3 cellular contexts compared by ENCODE assay signal in the genomic region with DNA sequence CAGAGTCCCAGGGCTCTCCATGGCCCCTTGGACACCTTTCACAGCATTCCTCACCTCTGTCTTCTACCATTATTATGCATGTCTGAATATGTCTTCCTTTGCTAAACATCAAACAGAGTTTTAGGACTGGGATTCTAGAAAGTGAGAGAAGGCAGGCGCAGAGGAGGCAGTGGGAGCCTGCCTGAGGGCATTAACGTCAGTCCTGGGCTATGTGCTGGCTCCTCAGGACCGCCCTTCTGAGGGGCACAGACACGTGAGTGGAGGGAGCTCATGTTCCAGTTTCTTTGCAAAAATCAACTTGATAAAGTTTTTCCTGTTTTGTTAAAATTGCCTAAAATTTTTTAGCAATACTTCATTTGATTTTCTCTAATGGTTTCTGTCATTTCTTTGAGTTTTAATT.
TF ChIP-seq lines count a peak whose summit lies in the region.

No MANE protein-coding gene starts in this region.

TF ChIP-seq in SK-N-SH, 30 proteins besides CTCF, POLR2A, EP300 and RAD21 (continues in another document):
- TF ChIP-seq NRF1 (IDR thresholded peaks at IDR 0.05; ENCODE audit: low read depth, low read length) (no peak), TEAD4 (IDR thresholded peaks at IDR 0.05; ENCODE audit: borderline replicate concordance, insufficient read depth) (no peak), TAF1 (IDR thresholded peaks at IDR 0.05; ENCODE audit: borderline replicate concordance, low read depth, low read length) (no peak), RXRA (IDR thresholded peaks at IDR 0.05; ENCODE audit: borderline replicate concordance, low read depth) (no peak), YY1 (IDR thresholded peaks at IDR 0.05; ENCODE audit: low read depth) (no peak), GABPA (IDR thresholded peaks at IDR 0.05; ENCODE audit: low read depth) (no peak), GATA2 (CRISPR knock-in tag; IDR thresholded peaks at IDR 0.05) (no peak), ELF1 (IDR thresholded peaks at IDR 0.05) (no peak), TCF12 (IDR thresholded peaks at IDR 0.05) (no peak), FOXJ3 (CRISPR knock-in tag; IDR thresholded peaks at IDR 0.05) (no peak), FOXM1 (IDR thresholded peaks at IDR 0.05; ENCODE audit: low read depth) (no peak), FOSL2 (IDR thresholded peaks at IDR 0.05; ENCODE audit: borderline replicate concordance, low read depth) (no peak)
- TF ChIP-seq, protein P1, sequence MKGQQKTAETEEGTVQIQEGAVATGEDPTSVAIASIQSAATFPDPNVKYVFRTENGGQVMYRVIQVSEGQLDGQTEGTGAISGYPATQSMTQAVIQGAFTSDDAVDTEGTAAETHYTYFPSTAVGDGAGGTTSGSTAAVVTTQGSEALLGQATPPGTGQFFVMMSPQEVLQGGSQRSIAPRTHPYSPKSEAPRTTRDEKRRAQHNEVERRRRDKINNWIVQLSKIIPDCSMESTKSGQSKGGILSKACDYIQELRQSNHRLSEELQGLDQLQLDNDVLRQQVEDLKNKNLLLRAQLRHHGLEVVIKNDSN (IDR thresholded peaks at IDR 0.05; ENCODE audit: borderline replicate concordance, low read depth): no peak
- TF ChIP-seq, protein P2, sequence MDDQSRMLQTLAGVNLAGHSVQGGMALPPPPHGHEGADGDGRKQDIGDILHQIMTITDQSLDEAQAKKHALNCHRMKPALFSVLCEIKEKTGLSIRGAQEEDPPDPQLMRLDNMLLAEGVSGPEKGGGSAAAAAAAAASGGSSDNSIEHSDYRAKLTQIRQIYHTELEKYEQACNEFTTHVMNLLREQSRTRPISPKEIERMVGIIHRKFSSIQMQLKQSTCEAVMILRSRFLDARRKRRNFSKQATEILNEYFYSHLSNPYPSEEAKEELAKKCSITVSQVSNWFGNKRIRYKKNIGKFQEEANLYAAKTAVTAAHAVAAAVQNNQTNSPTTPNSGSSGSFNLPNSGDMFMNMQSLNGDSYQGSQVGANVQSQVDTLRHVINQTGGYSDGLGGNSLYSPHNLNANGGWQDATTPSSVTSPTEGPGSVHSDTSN (IDR thresholded peaks at IDR 0.05): no peak
- TF ChIP-seq, protein P3, sequence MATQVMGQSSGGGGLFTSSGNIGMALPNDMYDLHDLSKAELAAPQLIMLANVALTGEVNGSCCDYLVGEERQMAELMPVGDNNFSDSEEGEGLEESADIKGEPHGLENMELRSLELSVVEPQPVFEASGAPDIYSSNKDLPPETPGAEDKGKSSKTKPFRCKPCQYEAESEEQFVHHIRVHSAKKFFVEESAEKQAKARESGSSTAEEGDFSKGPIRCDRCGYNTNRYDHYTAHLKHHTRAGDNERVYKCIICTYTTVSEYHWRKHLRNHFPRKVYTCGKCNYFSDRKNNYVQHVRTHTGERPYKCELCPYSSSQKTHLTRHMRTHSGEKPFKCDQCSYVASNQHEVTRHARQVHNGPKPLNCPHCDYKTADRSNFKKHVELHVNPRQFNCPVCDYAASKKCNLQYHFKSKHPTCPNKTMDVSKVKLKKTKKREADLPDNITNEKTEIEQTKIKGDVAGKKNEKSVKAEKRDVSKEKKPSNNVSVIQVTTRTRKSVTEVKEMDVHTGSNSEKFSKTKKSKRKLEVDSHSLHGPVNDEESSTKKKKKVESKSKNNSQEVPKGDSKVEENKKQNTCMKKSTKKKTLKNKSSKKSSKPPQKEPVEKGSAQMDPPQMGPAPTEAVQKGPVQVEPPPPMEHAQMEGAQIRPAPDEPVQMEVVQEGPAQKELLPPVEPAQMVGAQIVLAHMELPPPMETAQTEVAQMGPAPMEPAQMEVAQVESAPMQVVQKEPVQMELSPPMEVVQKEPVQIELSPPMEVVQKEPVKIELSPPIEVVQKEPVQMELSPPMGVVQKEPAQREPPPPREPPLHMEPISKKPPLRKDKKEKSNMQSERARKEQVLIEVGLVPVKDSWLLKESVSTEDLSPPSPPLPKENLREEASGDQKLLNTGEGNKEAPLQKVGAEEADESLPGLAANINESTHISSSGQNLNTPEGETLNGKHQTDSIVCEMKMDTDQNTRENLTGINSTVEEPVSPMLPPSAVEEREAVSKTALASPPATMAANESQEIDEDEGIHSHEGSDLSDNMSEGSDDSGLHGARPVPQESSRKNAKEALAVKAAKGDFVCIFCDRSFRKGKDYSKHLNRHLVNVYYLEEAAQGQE (IDR thresholded peaks at IDR 0.05; ENCODE audit: low read depth, low read length): no peak

TF ChIP-seq in SK-N-SH treated with all-trans-retinoic acid at 6 μM for 48 hours, 23 proteins besides CTCF, POLR2A, EP300 and RAD21 (continues in another document):
- TF ChIP-seq, protein P4, sequence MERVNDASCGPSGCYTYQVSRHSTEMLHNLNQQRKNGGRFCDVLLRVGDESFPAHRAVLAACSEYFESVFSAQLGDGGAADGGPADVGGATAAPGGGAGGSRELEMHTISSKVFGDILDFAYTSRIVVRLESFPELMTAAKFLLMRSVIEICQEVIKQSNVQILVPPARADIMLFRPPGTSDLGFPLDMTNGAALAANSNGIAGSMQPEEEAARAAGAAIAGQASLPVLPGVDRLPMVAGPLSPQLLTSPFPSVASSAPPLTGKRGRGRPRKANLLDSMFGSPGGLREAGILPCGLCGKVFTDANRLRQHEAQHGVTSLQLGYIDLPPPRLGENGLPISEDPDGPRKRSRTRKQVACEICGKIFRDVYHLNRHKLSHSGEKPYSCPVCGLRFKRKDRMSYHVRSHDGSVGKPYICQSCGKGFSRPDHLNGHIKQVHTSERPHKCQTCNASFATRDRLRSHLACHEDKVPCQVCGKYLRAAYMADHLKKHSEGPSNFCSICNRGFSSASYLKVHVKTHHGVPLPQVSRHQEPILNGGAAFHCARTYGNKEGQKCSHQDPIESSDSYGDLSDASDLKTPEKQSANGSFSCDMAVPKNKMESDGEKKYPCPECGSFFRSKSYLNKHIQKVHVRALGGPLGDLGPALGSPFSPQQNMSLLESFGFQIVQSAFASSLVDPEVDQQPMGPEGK (CRISPR knock-in tag; IDR thresholded peaks at IDR 0.05; ENCODE audit: borderline replicate concordance): no peak
- TF ChIP-seq ESRRG (CRISPR knock-in tag; IDR thresholded peaks at IDR 0.05): no peak
- TF ChIP-seq ARNTL (CRISPR knock-in tag; IDR thresholded peaks at IDR 0.05; ENCODE audit: borderline replicate concordance, low read depth): no peak
- TF ChIP-seq ZC3H10 (CRISPR knock-in tag; IDR thresholded peaks at IDR 0.05): no peak
- no peak for TF ChIP-seq ZNF8 (CRISPR knock-in tag; IDR thresholded peaks at IDR 0.05)
- TF ChIP-seq SNAI2 (CRISPR knock-in tag; IDR thresholded peaks at IDR 0.05): no peak
- TF ChIP-seq ZFP3 (CRISPR knock-in tag; IDR thresholded peaks at IDR 0.05): no peak
- TF ChIP-seq ISL1 (CRISPR knock-in tag; IDR thresholded peaks at IDR 0.05): no peak
- TF ChIP-seq ZNF565 (CRISPR knock-in tag; conservative IDR thresholded peaks at IDR 0.05; ENCODE audit: low read depth): no peak
- TF ChIP-seq, protein P5, sequence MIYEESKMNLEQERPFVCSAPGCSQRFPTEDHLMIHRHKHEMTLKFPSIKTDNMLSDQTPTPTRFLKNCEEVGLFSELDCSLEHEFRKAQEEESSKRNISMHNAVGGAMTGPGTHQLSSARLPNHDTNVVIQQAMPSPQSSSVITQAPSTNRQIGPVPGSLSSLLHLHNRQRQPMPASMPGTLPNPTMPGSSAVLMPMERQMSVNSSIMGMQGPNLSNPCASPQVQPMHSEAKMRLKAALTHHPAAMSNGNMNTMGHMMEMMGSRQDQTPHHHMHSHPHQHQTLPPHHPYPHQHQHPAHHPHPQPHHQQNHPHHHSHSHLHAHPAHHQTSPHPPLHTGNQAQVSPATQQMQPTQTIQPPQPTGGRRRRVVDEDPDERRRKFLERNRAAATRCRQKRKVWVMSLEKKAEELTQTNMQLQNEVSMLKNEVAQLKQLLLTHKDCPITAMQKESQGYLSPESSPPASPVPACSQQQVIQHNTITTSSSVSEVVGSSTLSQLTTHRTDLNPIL (CRISPR knock-in tag; IDR thresholded peaks at IDR 0.05; ENCODE audit: low read depth): no peak
- TF ChIP-seq, protein P6, sequence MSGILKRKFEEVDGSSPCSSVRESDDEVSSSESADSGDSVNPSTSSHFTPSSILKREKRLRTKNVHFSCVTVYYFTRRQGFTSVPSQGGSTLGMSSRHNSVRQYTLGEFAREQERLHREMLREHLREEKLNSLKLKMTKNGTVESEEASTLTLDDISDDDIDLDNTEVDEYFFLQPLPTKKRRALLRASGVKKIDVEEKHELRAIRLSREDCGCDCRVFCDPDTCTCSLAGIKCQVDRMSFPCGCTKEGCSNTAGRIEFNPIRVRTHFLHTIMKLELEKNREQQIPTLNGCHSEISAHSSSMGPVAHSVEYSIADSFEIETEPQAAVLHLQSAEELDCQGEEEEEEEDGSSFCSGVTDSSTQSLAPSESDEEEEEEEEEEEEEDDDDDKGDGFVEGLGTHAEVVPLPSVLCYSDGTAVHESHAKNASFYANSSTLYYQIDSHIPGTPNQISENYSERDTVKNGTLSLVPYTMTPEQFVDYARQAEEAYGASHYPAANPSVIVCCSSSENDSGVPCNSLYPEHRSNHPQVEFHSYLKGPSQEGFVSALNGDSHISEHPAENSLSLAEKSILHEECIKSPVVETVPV (CRISPR knock-in tag; IDR thresholded peaks at IDR 0.05): no peak
- TF ChIP-seq BACH2 (CRISPR knock-in tag; IDR thresholded peaks at IDR 0.05; ENCODE audit: borderline replicate concordance): no peak
- no peak for TF ChIP-seq PPARA (CRISPR knock-in tag; IDR thresholded peaks at IDR 0.05; ENCODE audit: borderline replicate concordance)
- TF ChIP-seq, protein P7, sequence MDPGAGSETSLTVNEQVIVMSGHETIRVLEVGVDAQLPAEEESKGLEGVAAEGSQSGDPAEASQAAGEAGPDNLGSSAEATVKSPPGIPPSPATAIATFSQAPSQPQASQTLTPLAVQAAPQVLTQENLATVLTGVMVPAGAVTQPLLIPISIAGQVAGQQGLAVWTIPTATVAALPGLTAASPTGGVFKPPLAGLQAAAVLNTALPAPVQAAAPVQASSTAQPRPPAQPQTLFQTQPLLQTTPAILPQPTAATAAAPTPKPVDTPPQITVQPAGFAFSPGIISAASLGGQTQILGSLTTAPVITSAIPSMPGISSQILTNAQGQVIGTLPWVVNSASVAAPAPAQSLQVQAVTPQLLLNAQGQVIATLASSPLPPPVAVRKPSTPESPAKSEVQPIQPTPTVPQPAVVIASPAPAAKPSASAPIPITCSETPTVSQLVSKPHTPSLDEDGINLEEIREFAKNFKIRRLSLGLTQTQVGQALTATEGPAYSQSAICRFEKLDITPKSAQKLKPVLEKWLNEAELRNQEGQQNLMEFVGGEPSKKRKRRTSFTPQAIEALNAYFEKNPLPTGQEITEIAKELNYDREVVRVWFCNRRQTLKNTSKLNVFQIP (CRISPR knock-in tag; IDR thresholded peaks at IDR 0.05; ENCODE audit: borderline replicate concordance, low read depth): no peak

TF ChIP-seq in K562, 482 proteins besides CTCF, POLR2A, EP300 and RAD21:
- TF ChIP-seq ZFP1 (CRISPR knock-in tag; IDR thresholded peaks at IDR 0.05): no peak
- TF ChIP-seq, protein P8, sequence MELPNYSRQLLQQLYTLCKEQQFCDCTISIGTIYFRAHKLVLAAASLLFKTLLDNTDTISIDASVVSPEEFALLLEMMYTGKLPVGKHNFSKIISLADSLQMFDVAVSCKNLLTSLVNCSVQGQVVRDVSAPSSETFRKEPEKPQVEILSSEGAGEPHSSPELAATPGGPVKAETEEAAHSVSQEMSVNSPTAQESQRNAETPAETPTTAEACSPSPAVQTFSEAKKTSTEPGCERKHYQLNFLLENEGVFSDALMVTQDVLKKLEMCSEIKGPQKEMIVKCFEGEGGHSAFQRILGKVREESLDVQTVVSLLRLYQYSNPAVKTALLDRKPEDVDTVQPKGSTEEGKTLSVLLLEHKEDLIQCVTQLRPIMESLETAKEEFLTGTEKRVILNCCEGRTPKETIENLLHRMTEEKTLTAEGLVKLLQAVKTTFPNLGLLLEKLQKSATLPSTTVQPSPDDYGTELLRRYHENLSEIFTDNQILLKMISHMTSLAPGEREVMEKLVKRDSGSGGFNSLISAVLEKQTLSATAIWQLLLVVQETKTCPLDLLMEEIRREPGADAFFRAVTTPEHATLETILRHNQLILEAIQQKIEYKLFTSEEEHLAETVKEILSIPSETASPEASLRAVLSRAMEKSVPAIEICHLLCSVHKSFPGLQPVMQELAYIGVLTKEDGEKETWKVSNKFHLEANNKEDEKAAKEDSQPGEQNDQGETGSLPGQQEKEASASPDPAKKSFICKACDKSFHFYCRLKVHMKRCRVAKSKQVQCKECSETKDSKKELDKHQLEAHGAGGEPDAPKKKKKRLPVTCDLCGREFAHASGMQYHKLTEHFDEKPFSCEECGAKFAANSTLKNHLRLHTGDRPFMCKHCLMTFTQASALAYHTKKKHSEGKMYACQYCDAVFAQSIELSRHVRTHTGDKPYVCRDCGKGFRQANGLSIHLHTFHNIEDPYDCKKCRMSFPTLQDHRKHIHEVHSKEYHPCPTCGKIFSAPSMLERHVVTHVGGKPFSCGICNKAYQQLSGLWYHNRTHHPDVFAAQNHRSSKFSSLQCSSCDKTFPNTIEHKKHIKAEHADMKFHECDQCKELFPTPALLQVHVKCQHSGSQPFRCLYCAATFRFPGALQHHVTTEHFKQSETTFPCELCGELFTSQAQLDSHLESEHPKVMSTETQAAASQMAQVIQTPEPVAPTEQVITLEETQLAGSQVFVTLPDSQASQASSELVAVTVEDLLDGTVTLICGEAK (IDR thresholded peaks at IDR 0.05): peak; percentile 74
- TF ChIP-seq, protein P8 (CRISPR knock-in tag; IDR thresholded peaks at IDR 0.05): no peak; the same call in 1 of the 2 replicates
